Comparison of ENCODE assay signal across 20 cellular contexts in the genomic region with DNA sequence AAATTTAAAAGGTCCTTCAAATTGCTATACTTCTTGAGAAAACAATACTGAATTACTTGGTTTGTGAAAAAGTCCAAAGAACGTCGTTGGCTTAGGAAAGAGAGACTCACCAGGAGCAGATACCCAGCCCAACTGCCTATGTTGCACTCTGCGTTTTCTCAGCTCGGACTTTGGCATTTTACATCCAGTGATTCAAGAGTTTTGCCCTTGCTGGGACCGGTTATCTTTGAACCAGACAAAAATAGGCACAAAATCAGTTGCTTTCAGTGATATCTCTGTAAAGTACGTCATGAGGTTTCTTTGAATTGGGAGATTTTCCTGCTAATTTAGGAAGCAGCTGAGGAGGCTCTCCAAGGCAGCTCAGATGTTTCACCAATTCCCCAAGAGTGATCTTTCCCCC. TPM values are rescaled to one million over a fixed set of nuclear protein-coding genes. Genes with fewer than 3 reads are reported as not detected.
DNase-seq lines count a peak whose midpoint lies in the region; ATAC-seq and TF ChIP-seq lines count a peak whose summit lies in the region.
"Had no signal": no experiment of that assay in that cellular context is flagged by ENCODE, and none has a peak within 500 bp of the region (broad histone marks: within the 10 kb centered on the region; RNA-seq: fewer than 3 reads in every experiment).

No MANE protein-coding gene starts in this region.

- H3K27ac ChIP-seq in heart left ventricle: peak overlapping the region in 11 of 12 donors; percentile 41 to 91 (median 69)
- H3K27ac ChIP-seq: BLaER1, GM23248 had no signal

- peak; percentile 67 for ATAC-seq in Right ventricle myocardium superior (ENCODE audit: poor library complexity)
- peak; percentile 53 to 76 (median 65) for ATAC-seq in heart left ventricle
- ATAC-seq in left ventricle myocardium superior: peak; percentile 65
- no peak for ATAC-seq in HG03378 (IDR thresholded peaks at IDR 0.05; ENCODE audit: unreplicated experiment)
- ATAC-seq in GM21619 (IDR thresholded peaks at IDR 0.05; ENCODE audit: unreplicated experiment): no peak
- ATAC-seq: CD8-positive, alpha-beta T cell had no signal

- TF ChIP-seq CTCF in heart left ventricle (IDR thresholded peaks at IDR 0.05): no peak

- intact Hi-C loops in Right ventricle myocardium superior (cut with DNase I): loop anchor here (10.0 kb wide), 1 partner anchor 138 kb away; no protein-coding TSS in a partner anchor
- intact Hi-C loops in cardiac septum (cut with DNase I): no loop called here
- intact Hi-C loops in heart left ventricle (cut with DNase I): loop anchor here in 1 of 10 donors (10.0 kb wide), 1 partner anchor 138 kb away; no protein-coding TSS in a partner anchor
- intact Hi-C loops in left ventricle myocardium superior (cut with micrococcal nuclease): no loop called here

- H3K4me3 ChIP-seq in heart left ventricle: no peak overlapping the region
- H3K4me3 ChIP-seq: BLaER1, GM12878, GM23248 had no signal

- no peaks in the 10 kb centered on the region for H3K36me3 ChIP-seq in heart left ventricle
- H3K36me3 ChIP-seq: BLaER1 had no signal

- peaks cover 0 to 91% (median 20%) of the 10 kb centered on the region in 12 donors for H3K4me1 ChIP-seq in heart left ventricle

- 17 to 37% (median 22%) methylated on average over 6 of the region's 6 CpGs for WGBS in heart left ventricle, 4 donors

- no peaks in the 10 kb centered on the region for H3K9me3 ChIP-seq in heart left ventricle
- H3K9me3 ChIP-seq: BLaER1 had no signal

- no peak for TF ChIP-seq POLR2A in heart left ventricle (IDR thresholded peaks at IDR 0.05)

- DNase-seq in Right ventricle myocardium superior (no peak), cardiac septum (ENCODE audit: low spot score) (no peak), heart left ventricle (no peak), left ventricle myocardium superior (no peak), HuH-7 (ENCODE audit: low spot score) (no peak)
- DNase-seq: 8988T; Calu3; CD8-positive, alpha-beta T cell; DMS 273 treated with DMSO at 0.1 percent for 48 hours; DMS53; DND-41; EL; GM23248; HCEC 1CT had no signal

- no peaks in the 10 kb centered on the region for H3K27me3 ChIP-seq in heart left ventricle
- H3K27me3 ChIP-seq: BLaER1 had no signal

RNA-seq across cellular contexts. Expression of gene FHOD3, which starts 29.3 kb away (rescaled TPM):
- total RNA-seq in Right ventricle myocardium superior: 317 TPM
- 311 TPM for total RNA-seq in cardiac septum
- 100 to 1,000 TPM; 118 to 532 (median 285) TPM for total RNA-seq in heart left ventricle
- polyA plus RNA-seq in heart left ventricle: 100 to 1,000 TPM; 109 to 204 TPM
- 347 TPM for total RNA-seq in left ventricle myocardium superior
- total RNA-seq: CD8-positive, alpha-beta T cell had no signal
- polyA plus RNA-seq: CD14-positive monocyte, IgD-negative memory B cell had no signal

Comparison
In these comparisons a context has a peak if more than half of its experiments do, and no peak if none do; other contexts are left out.
1. ATAC-seq: peak in Right ventricle myocardium superior (single experiment), heart left ventricle (4 of 4) and left ventricle myocardium superior (single experiment); none in HG03378 (single experiment) and GM21619 (single experiment).